In genomic region chr1:36871146-36871971, GRCh38 we compare ENCODE assay signal across 14 cellular contexts.
DNase-seq lines count a peak whose midpoint lies in the region; ATAC-seq and TF ChIP-seq lines count a peak whose summit lies in the region.
"Had no signal": no experiment of that assay in that cellular context is flagged by ENCODE, and none has a peak within 500 bp of the region (broad histone marks: within the 10 kb centered on the region; RNA-seq: fewer than 3 reads in every experiment).

No MANE protein-coding gene starts in this region.

- H3K27me3 ChIP-seq in left ventricle myocardium inferior (ENCODE audit: low read depth) (peaks cover 93% of the 10 kb centered on the region), Panc1 (ENCODE audit: control insufficient read depth, insufficient read depth, low read length) (no peaks in the 10 kb centered on the region; the same call in 1 of the 2 replicates), layer of hippocampus (ENCODE audit: control insufficient read depth, insufficient read depth, low read length) (no peaks in the 10 kb centered on the region), aorta (ENCODE audit: control insufficient read depth in 1 of 2, insufficient read depth in 2 of 2, low read length in 1 of 2) (no peaks in the 10 kb centered on the region)

- H3K27ac ChIP-seq in left ventricle myocardium inferior (replicated peaks) (no peak overlapping the region), Panc1 (ENCODE audit: low read length) (no peak overlapping the region), layer of hippocampus (ENCODE audit: low read depth, low read length) (peak overlapping the region; percentile 5), aorta (ENCODE audit: low read depth in 1 of 2, low read length in 2 of 2) (peak overlapping the region in 1 of 2 donors; percentile 29)
- H3K27ac ChIP-seq: VCaP had no signal

- H3K4me1 Mint-ChIP-seq in progenitor cell of endocrine pancreas (ENCODE audit: low read depth), result no peaks in the 10 kb centered on the region
- H3K4me1 Mint-ChIP-seq: memory B cell had no signal

- H3K27ac Mint-ChIP-seq in progenitor cell of endocrine pancreas, result no peak overlapping the region
- H3K27ac Mint-ChIP-seq: memory B cell, type B pancreatic cell had no signal

- TF ChIP-seq CTCF in left ventricle myocardium inferior (IDR thresholded peaks at IDR 0.05; ENCODE audit: borderline replicate concordance) (no peak), Panc1 (IDR thresholded peaks at IDR 0.05) (no peak), progenitor cell of endocrine pancreas (IDR thresholded peaks at IDR 0.05; ENCODE audit: unreplicated experiment) (no peak)

- no peaks in the 10 kb centered on the region for H3K27me3 Mint-ChIP-seq in progenitor cell of endocrine pancreas

- H3K4me1 ChIP-seq in left ventricle myocardium inferior, result no peaks in the 10 kb centered on the region
- no peaks in the 10 kb centered on the region for H3K4me1 ChIP-seq in Panc1 (ENCODE audit: control insufficient read depth, insufficient read depth, low read length)
- no peaks in the 10 kb centered on the region for H3K4me1 ChIP-seq in aorta (ENCODE audit: control insufficient read depth in 1 of 2, insufficient read depth in 2 of 2, low read length in 2 of 2)

- in situ Hi-C loops in Panc1 (cut with HindIII; ENCODE audit: low pct_unique_long_range_greater_than_20kb, low sequenced_read_pairs) (no loop called here), KBM-7 (cut with MboI; ENCODE audit: low pct_unique_long_range_greater_than_20kb, low sequenced_read_pairs) (no loop called here)

- H3K4me3 Mint-ChIP-seq in progenitor cell of endocrine pancreas (ENCODE audit: low read depth), result no peak overlapping the region
- H3K4me3 Mint-ChIP-seq: memory B cell, type B pancreatic cell had no signal

- ATAC-seq in left ventricle myocardium superior (peak; percentile 47), Panc1 (peak; percentile 44; the same call in 1 of the 2 replicates), aorta (ENCODE audit: low FRiP score) (peak; percentile 13)

- H3K36me3 ChIP-seq in left ventricle myocardium inferior (no peaks in the 10 kb centered on the region), Panc1 (ENCODE audit: control insufficient read depth, insufficient read depth, low read length) (no peaks in the 10 kb centered on the region), aorta (ENCODE audit: control insufficient read depth in 1 of 2, insufficient read depth in 2 of 2, low read length in 1 of 2) (no peaks in the 10 kb centered on the region)

- CTCF ChIA-PET in Panc1 (lab: Charles Lee), result no interaction called here

- intact Hi-C loops in left ventricle myocardium superior (cut with micrococcal nuclease) (no loop called here), left ventricle myocardium inferior (cut with micrococcal nuclease) (no loop called here), Panc1 (cut with micrococcal nuclease; ENCODE audit: unreplicated experiment) (no loop called here), aorta (cut with DNase I) (no loop called here)

- 12 to 18% methylated on average over 21 of the region's 21 CpGs for WGBS in aorta, 2 donors

- H3K4me3 ChIP-seq in left ventricle myocardium inferior, result no peak overlapping the region
- no peak overlapping the region for H3K4me3 ChIP-seq in Panc1 (ENCODE audit: low read depth in 2 of 2, low read length in 2 of 2)
- no peak overlapping the region for H3K4me3 ChIP-seq in aorta (ENCODE audit: low read length in 2 of 2)

- DNase-seq in left ventricle myocardium superior, result no peak
- no peak for DNase-seq in left ventricle myocardium inferior
- no peak for DNase-seq in Panc1 (ENCODE audit: low read depth, low spot score)
- DNase-seq in aorta, result peak in 1 of 2 donors; percentile 56
- no peak for DNase-seq in HCEC 1CT
- DNase-seq in progenitor cell of endocrine pancreas (ENCODE audit: low spot score, unreplicated experiment), result no peak
- no peak for DNase-seq in KBM-7
- DNase-seq: ACHN; activated CD8-positive, alpha-beta memory T cell treated with anti-CD3 and anti-CD28 coated beads, Interleukin-2, amount 50 U/mL, for 4 hours; MV-4-11 had no signal

- H3K36me3 Mint-ChIP-seq in progenitor cell of endocrine pancreas (ENCODE audit: insufficient read depth), result no peaks in the 10 kb centered on the region
- H3K36me3 Mint-ChIP-seq: memory B cell, type B pancreatic cell had no signal

- no TSS peak for BruUV-seq in Panc1 (replicated peaks; lab: Mats Ljungman, UMichigan)

- H3K9me3 ChIP-seq in left ventricle myocardium inferior (replicated peaks) (no peaks in the 10 kb centered on the region), Panc1 (ENCODE audit: control insufficient read depth, insufficient read depth, low read depth, low read length) (no peaks in the 10 kb centered on the region), aorta (ENCODE audit: control insufficient read depth, low read length) (no peaks in the 10 kb centered on the region)

- POLR2A ChIA-PET in Panc1 (lab: Charles Lee), result no interaction called here

- H3K9me3 Mint-ChIP-seq in progenitor cell of endocrine pancreas (ENCODE audit: low read depth), result no peaks in the 10 kb centered on the region
- H3K9me3 Mint-ChIP-seq: memory B cell, type B pancreatic cell had no signal
